Comparison of ENCODE assay signal across 9 cellular contexts in the genomic region with DNA sequence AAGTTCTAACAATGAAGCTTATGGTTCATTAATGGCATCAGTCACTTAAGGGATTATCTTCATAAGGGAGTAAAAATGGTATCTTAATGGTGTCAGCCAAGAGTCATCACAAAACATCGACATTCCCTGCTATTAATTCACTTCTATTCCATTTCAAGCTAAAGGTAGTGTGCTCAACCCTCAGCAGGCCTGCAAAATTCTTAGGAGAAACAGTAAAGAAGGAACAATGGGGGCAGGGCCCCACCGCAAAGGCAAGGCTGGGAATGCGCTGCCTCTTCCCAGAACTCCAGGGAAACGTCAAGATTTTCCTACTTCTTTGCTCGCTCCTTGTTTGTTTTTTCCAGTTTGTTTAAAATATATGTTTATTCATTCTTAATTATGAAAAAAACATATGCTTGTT.
DNase-seq lines count a peak whose midpoint lies in the region; ATAC-seq, FAIRE-seq and TF ChIP-seq lines count a peak whose summit lies in the region.
"Had no signal": no experiment of that assay in that cellular context is flagged by ENCODE, and none has a peak within 500 bp of the region (broad histone marks: within the 10 kb centered on the region; RNA-seq: fewer than 3 reads in every experiment).

No MANE protein-coding gene starts in this region.

- TF ChIP-seq POLR2A in A549 (IDR thresholded peaks at IDR 0.05; ENCODE audit: low read length) (no peak), Peyer's patch (IDR thresholded peaks at IDR 0.05) (no peak)

- FAIRE-seq in A549 (lab: Jason Lieb, UNC): no peak

- no peaks in the 10 kb centered on the region for H3K36me3 Mint-ChIP-seq in nephron progenitor cell (ENCODE audit: low read depth)
- H3K36me3 Mint-ChIP-seq: CD14-positive monocyte had no signal

- H3K9ac ChIP-seq in KMS-11 (no peak overlapping the region), colonic mucosa (ENCODE audit: low read depth in 2 of 2, low read length in 2 of 2) (no peak overlapping the region)

- TF ChIP-seq EP300 in A549 (IDR thresholded peaks at IDR 0.05): no peak

- DNase-seq in A549 (ENCODE audit: low read depth in 1 of 2, low spot score in 1 of 2) (no peak), colonic mucosa (no peak), nephron progenitor cell (no peak), activated T-cell treated with anti-CD3 and anti-CD28 coated beads for 4 hours (no peak), Peyer's patch (no peak), posterior cingulate gyrus (no peak), putamen (ENCODE audit: low spot score) (no peak)

- no peaks in the 10 kb centered on the region for H3K36me3 ChIP-seq in KMS-11 (ENCODE audit: insufficient read depth)
- no peaks in the 10 kb centered on the region for H3K36me3 ChIP-seq in colonic mucosa
- H3K36me3 ChIP-seq in Peyer's patch: no peaks in the 10 kb centered on the region

- no peak overlapping the region for H3K27ac Mint-ChIP-seq in nephron progenitor cell

- H3K4me2 ChIP-seq in A549 (peak overlapping the region; percentile 79), KMS-11 (peak overlapping the region; percentile 61)

- POLR2A ChIA-PET in A549 (lab: Yijun Ruan, JAX): no interaction called here

- no peaks in the 10 kb centered on the region for H4K20me1 ChIP-seq in KMS-11 (ENCODE audit: insufficient read depth)

- WGBS in A549 (ENCODE audit: missing lambda C conversion rate): 50% methylated on average over 5 of the region's 5 CpGs

- H3K27ac ChIP-seq in A549 (peak overlapping the region; percentile 21 to 59; a peak in 3 of 6 replicates), KMS-11 (no peak overlapping the region), colonic mucosa (no peak overlapping the region), Peyer's patch (no peak overlapping the region)

- H3K4me3 ChIP-seq in A549 (peak overlapping the region; percentile 32), KMS-11 (IDR thresholded peaks at IDR 0.05; ENCODE audit: insufficient read depth, low read depth, low read length) (no peak overlapping the region), colonic mucosa (peak overlapping the region; percentile 8), Peyer's patch (peak overlapping the region in 1 of 4 donors; percentile 27)

- TF ChIP-seq RAD21 in A549 (conservative IDR thresholded peaks at IDR 0.05 in 1 of 2, IDR thresholded peaks at IDR 0.05 in 1 of 2): no peak

- H3K4me1 ChIP-seq in A549: no peaks in the 10 kb centered on the region
- H3K4me1 ChIP-seq in KMS-11 (ENCODE audit: low read depth, poor library complexity, severe bottlenecking): peaks cover 32% of the 10 kb centered on the region
- no peaks in the 10 kb centered on the region for H3K4me1 ChIP-seq in colonic mucosa
- H3K4me1 ChIP-seq in Peyer's patch: peaks cover 0 to 14% (median 0%) of the 10 kb centered on the region in 4 donors

- no peaks in the 10 kb centered on the region for H3K9me3 ChIP-seq in A549
- H3K9me3 ChIP-seq in colonic mucosa: no peaks in the 10 kb centered on the region
- H3K9me3 ChIP-seq in Peyer's patch: no peaks in the 10 kb centered on the region

- peaks cover 15% of the 10 kb centered on the region for H3K9me3 Mint-ChIP-seq in nephron progenitor cell

- CTCF ChIA-PET in A549 (lab: Yijun Ruan, JAX): interaction anchor here (0.6 to 4.3 kb wide), 24 partner anchors 9 to 726 kb away, joined by 3 to 23 read pairs (median 4); no protein-coding TSS in a partner anchor

- H3K4me3 Mint-ChIP-seq in nephron progenitor cell: peak overlapping the region; percentile 91

- TF ChIP-seq CTCF in A549 (IDR thresholded peaks at IDR 0.05) (no peak), KMS-11 (conservative IDR thresholded peaks at IDR 0.05; ENCODE audit: low read depth, low read length) (no peak), colonic mucosa (IDR thresholded peaks at IDR 0.05) (no peak), nephron progenitor cell (IDR thresholded peaks at IDR 0.05) (no peak), Peyer's patch (IDR thresholded peaks at IDR 0.05) (no peak)

- intact Hi-C loops in colonic mucosa (cut with DNase I) (loop anchor here (2.0 to 5.0 kb wide), 2 partner anchors 253 to 284 kb away; no protein-coding TSS in a partner anchor), posterior cingulate gyrus (cut with DNase I) (loop anchor here (2.0 kb wide), 1 partner anchor 254 kb away; no protein-coding TSS in a partner anchor)

- H3K79me2 ChIP-seq in KMS-11 (ENCODE audit: insufficient read depth, low read depth): no peaks in the 10 kb centered on the region

- H3K27me3 Mint-ChIP-seq in nephron progenitor cell (ENCODE audit: low read depth, poor library complexity): peaks cover 26% of the 10 kb centered on the region

- peaks cover 57% of the 10 kb centered on the region for H3K4me1 Mint-ChIP-seq in nephron progenitor cell

- H3K27me3 ChIP-seq in KMS-11 (ENCODE audit: insufficient read depth, low read depth): no peaks in the 10 kb centered on the region
- H3K27me3 ChIP-seq in colonic mucosa: no peaks in the 10 kb centered on the region
- no peaks in the 10 kb centered on the region for H3K27me3 ChIP-seq in Peyer's patch

- H2AFZ ChIP-seq in KMS-11 (ENCODE audit: low read depth): peak overlapping the region; percentile 48; the same call in 1 of the 2 replicates

- no peak for ATAC-seq in A549

TF ChIP-seq in A549, 52 proteins besides CTCF, POLR2A, EP300 and RAD21:
- no peak for TF ChIP-seq RARB (CRISPR knock-in tag; IDR thresholded peaks at IDR 0.05)
- no peak for TF ChIP-seq PHF8 (IDR thresholded peaks at IDR 0.05; ENCODE audit: borderline replicate concordance, low read depth)
- TF ChIP-seq, protein P1, sequence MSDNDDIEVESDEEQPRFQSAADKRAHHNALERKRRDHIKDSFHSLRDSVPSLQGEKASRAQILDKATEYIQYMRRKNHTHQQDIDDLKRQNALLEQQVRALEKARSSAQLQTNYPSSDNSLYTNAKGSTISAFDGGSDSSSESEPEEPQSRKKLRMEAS (IDR thresholded peaks at IDR 0.05): no peak
- TF ChIP-seq POLR2AphosphoS2 (conservative IDR thresholded peaks at IDR 0.05; ENCODE audit: low read length): no peak
- no peak for TF ChIP-seq SREBF2 (IDR thresholded peaks at IDR 0.05)
- no peak for TF ChIP-seq JUN (IDR thresholded peaks at IDR 0.05)
- TF ChIP-seq, protein P2, sequence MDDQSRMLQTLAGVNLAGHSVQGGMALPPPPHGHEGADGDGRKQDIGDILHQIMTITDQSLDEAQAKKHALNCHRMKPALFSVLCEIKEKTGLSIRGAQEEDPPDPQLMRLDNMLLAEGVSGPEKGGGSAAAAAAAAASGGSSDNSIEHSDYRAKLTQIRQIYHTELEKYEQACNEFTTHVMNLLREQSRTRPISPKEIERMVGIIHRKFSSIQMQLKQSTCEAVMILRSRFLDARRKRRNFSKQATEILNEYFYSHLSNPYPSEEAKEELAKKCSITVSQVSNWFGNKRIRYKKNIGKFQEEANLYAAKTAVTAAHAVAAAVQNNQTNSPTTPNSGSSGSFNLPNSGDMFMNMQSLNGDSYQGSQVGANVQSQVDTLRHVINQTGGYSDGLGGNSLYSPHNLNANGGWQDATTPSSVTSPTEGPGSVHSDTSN (IDR thresholded peaks at IDR 0.05): no peak
TF ChIP-seq in A549: peak in this region for 0.

Comparison
In these comparisons a context has a peak if more than half of its experiments do, and no peak if none do; other contexts are left out.
1. H3K27ac ChIP-seq: peak in A549 (2 of 2); none in KMS-11 (single experiment), colonic mucosa (single experiment) and Peyer's patch (0 of 4).